In the genomic region with DNA sequence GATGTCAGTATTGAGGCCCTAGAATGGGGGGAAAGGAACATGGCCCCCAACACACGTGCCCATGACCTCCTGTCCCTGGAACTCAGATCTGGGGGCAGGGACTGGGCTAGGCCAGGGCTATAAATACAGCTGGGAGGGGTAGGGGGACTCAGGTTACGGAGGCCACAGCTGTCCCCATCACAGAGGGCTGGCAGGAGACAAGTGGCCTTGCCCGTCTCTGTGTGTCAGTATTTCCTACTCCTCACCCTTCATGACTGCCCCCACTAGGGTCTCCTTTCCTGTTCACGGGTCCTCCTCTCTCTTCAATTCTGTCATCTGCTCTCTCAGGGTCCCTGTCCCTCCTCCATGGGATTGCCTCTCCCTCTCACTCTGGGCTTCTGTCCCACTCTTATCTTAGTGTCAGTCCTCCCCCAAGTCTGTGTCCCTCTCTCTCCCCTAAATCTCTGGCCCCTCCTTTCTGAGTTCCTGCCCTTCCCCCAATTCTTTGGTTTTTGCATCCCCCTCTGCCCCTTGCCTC, we compare ENCODE assay signal across 1 cellular context.
TF ChIP-seq lines count a peak whose summit lies in the region.

No MANE protein-coding gene starts in this region.

TF ChIP-seq in WTC11, 78 proteins besides CTCF, POLR2A, EP300 and RAD21:
- TF ChIP-seq HMGA2 (CRISPR knock-in tag; IDR thresholded peaks at IDR 0.05) (no peak), TCF7 (CRISPR knock-in tag; IDR thresholded peaks at IDR 0.05; ENCODE audit: low read depth) (no peak), OVOL2 (CRISPR knock-in tag; IDR thresholded peaks at IDR 0.05; ENCODE audit: borderline replicate concordance) (no peak), ZNF232 (CRISPR knock-in tag; IDR thresholded peaks at IDR 0.05) (no peak), ESRRA (CRISPR knock-in tag; IDR thresholded peaks at IDR 0.05; ENCODE audit: borderline replicate concordance) (no peak), NR1H2 (CRISPR knock-in tag; IDR thresholded peaks at IDR 0.05) (no peak), NFYB (CRISPR knock-in tag; conservative IDR thresholded peaks at IDR 0.05; ENCODE audit: low read depth) (no peak), SP1 (CRISPR knock-in tag; conservative IDR thresholded peaks at IDR 0.05) (no peak), ZNF423 (CRISPR knock-in tag; IDR thresholded peaks at IDR 0.05) (no peak), NFE2L1 (CRISPR knock-in tag; IDR thresholded peaks at IDR 0.05) (no peak), ZBTB21 (CRISPR knock-in tag; IDR thresholded peaks at IDR 0.05; ENCODE audit: borderline replicate concordance) (no peak)
- TF ChIP-seq, protein P1, sequence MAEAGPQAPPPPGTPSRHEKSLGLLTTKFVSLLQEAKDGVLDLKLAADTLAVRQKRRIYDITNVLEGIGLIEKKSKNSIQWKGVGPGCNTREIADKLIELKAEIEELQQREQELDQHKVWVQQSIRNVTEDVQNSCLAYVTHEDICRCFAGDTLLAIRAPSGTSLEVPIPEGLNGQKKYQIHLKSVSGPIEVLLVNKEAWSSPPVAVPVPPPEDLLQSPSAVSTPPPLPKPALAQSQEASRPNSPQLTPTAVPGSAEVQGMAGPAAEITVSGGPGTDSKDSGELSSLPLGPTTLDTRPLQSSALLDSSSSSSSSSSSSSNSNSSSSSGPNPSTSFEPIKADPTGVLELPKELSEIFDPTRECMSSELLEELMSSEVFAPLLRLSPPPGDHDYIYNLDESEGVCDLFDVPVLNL (CRISPR knock-in tag; IDR thresholded peaks at IDR 0.05; ENCODE audit: borderline replicate concordance, low read depth), result no peak
- TF ChIP-seq, protein P2, sequence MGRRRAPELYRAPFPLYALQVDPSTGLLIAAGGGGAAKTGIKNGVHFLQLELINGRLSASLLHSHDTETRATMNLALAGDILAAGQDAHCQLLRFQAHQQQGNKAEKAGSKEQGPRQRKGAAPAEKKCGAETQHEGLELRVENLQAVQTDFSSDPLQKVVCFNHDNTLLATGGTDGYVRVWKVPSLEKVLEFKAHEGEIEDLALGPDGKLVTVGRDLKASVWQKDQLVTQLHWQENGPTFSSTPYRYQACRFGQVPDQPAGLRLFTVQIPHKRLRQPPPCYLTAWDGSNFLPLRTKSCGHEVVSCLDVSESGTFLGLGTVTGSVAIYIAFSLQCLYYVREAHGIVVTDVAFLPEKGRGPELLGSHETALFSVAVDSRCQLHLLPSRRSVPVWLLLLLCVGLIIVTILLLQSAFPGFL (CRISPR knock-in tag; IDR thresholded peaks at IDR 0.05; ENCODE audit: borderline replicate concordance), result no peak
- TF ChIP-seq, protein P3, sequence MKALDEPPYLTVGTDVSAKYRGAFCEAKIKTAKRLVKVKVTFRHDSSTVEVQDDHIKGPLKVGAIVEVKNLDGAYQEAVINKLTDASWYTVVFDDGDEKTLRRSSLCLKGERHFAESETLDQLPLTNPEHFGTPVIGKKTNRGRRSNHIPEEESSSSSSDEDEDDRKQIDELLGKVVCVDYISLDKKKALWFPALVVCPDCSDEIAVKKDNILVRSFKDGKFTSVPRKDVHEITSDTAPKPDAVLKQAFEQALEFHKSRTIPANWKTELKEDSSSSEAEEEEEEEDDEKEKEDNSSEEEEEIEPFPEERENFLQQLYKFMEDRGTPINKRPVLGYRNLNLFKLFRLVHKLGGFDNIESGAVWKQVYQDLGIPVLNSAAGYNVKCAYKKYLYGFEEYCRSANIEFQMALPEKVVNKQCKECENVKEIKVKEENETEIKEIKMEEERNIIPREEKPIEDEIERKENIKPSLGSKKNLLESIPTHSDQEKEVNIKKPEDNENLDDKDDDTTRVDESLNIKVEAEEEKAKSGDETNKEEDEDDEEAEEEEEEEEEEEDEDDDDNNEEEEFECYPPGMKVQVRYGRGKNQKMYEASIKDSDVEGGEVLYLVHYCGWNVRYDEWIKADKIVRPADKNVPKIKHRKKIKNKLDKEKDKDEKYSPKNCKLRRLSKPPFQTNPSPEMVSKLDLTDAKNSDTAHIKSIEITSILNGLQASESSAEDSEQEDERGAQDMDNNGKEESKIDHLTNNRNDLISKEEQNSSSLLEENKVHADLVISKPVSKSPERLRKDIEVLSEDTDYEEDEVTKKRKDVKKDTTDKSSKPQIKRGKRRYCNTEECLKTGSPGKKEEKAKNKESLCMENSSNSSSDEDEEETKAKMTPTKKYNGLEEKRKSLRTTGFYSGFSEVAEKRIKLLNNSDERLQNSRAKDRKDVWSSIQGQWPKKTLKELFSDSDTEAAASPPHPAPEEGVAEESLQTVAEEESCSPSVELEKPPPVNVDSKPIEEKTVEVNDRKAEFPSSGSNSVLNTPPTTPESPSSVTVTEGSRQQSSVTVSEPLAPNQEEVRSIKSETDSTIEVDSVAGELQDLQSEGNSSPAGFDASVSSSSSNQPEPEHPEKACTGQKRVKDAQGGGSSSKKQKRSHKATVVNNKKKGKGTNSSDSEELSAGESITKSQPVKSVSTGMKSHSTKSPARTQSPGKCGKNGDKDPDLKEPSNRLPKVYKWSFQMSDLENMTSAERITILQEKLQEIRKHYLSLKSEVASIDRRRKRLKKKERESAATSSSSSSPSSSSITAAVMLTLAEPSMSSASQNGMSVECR (CRISPR knock-in tag; IDR thresholded peaks at IDR 0.05; ENCODE audit: borderline replicate concordance), result no peak
- TF ChIP-seq, protein P4, sequence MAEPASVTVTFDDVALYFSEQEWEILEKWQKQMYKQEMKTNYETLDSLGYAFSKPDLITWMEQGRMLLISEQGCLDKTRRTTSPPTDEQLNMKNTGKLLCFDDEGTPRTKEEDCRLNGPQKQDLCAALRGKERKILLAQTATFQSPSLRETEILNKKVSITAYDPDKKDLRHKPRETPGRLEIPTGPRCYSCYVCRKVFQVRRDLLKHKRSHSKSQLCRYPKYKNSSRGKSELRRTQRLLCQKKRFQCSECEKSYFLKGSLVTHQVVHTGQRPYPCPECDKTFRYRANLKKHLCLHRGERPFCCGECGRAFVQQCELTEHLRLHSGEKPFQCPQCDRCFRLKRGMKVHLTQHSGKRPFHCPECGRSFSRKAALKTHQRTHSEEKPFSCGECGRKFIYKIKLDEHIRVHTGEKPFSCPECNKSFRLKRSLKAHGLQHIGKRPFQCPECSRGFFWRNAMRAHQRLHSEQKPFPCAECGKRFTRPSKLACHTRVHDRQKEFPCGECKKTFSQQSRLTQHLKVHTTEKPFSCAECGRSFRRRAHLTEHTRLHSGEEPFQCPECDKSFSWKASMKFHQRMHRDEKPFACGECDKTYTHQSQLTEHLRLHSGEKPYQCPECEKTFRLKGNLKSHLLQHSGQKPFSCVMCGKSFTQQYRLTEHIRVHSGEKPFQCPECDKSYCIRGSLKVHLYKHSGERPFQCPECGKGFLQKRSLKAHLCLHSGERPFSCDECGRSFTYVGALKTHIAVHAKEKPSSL (CRISPR knock-in tag; conservative IDR thresholded peaks at IDR 0.05), result no peak
- TF ChIP-seq, protein P5, sequence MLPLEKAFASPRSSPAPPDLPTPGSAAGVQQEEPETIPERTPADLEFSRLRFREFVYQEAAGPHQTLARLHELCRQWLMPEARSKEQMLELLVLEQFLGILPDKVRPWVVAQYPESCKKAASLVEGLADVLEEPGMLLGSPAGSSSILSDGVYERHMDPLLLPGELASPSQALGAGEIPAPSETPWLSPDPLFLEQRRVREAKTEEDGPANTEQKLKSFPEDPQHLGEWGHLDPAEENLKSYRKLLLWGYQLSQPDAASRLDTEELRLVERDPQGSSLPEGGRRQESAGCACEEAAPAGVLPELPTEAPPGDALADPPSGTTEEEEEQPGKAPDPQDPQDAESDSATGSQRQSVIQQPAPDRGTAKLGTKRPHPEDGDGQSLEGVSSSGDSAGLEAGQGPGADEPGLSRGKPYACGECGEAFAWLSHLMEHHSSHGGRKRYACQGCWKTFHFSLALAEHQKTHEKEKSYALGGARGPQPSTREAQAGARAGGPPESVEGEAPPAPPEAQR (CRISPR knock-in tag; IDR thresholded peaks at IDR 0.05), result no peak
- TF ChIP-seq, protein P6, sequence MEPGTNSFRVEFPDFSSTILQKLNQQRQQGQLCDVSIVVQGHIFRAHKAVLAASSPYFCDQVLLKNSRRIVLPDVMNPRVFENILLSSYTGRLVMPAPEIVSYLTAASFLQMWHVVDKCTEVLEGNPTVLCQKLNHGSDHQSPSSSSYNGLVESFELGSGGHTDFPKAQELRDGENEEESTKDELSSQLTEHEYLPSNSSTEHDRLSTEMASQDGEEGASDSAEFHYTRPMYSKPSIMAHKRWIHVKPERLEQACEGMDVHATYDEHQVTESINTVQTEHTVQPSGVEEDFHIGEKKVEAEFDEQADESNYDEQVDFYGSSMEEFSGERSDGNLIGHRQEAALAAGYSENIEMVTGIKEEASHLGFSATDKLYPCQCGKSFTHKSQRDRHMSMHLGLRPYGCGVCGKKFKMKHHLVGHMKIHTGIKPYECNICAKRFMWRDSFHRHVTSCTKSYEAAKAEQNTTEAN (CRISPR knock-in tag; IDR thresholded peaks at IDR 0.05), result no peak
- TF ChIP-seq, protein P7, sequence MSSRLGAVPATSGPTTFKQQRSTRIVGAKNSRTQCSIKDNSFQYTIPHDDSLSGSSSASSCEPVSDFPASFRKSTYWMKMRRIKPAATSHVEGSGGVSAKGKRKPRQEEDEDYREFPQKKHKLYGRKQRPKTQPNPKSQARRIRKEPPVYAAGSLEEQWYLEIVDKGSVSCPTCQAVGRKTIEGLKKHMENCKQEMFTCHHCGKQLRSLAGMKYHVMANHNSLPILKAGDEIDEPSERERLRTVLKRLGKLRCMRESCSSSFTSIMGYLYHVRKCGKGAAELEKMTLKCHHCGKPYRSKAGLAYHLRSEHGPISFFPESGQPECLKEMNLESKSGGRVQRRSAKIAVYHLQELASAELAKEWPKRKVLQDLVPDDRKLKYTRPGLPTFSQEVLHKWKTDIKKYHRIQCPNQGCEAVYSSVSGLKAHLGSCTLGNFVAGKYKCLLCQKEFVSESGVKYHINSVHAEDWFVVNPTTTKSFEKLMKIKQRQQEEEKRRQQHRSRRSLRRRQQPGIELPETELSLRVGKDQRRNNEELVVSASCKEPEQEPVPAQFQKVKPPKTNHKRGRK (CRISPR knock-in tag; IDR thresholded peaks at IDR 0.05; ENCODE audit: borderline replicate concordance), result no peak
- TF ChIP-seq, protein P8, sequence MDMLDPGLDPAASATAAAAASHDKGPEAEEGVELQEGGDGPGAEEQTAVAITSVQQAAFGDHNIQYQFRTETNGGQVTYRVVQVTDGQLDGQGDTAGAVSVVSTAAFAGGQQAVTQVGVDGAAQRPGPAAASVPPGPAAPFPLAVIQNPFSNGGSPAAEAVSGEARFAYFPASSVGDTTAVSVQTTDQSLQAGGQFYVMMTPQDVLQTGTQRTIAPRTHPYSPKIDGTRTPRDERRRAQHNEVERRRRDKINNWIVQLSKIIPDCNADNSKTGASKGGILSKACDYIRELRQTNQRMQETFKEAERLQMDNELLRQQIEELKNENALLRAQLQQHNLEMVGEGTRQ (CRISPR knock-in tag; IDR thresholded peaks at IDR 0.05), result no peak
- TF ChIP-seq, protein P9, sequence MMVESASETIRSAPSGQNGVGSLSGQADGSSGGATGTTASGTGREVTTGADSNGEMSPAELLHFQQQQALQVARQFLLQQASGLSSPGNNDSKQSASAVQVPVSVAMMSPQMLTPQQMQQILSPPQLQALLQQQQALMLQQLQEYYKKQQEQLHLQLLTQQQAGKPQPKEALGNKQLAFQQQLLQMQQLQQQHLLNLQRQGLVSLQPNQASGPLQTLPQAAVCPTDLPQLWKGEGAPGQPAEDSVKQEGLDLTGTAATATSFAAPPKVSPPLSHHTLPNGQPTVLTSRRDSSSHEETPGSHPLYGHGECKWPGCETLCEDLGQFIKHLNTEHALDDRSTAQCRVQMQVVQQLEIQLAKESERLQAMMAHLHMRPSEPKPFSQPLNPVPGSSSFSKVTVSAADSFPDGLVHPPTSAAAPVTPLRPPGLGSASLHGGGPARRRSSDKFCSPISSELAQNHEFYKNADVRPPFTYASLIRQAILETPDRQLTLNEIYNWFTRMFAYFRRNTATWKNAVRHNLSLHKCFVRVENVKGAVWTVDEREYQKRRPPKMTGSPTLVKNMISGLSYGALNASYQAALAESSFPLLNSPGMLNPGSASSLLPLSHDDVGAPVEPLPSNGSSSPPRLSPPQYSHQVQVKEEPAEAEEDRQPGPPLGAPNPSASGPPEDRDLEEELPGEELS (CRISPR knock-in tag; IDR thresholded peaks at IDR 0.05), result no peak
TF ChIP-seq in WTC11: peak in this region for 0.
